Comparison of ENCODE assay signal across 8 cellular contexts in genomic region chr3:125212096-125212508, GRCh38. TPM values are rescaled to one million over a fixed set of nuclear protein-coding genes. Genes with fewer than 3 reads are reported as not detected.
A peak's percentile ranks its signal among the peaks of the same experiment; 100 is the strongest.
DNase-seq lines count a peak whose midpoint lies in the region; ATAC-seq, FAIRE-seq and TF ChIP-seq lines count a peak whose summit lies in the region.

No MANE protein-coding gene starts in this region.

- peaks cover 33% of the 10 kb centered on the region for H3K27me3 Mint-ChIP-seq in activated B cell treated with CpG ODN at 0.5 μM for 24 hours

- H3K27me3 ChIP-seq in right atrium auricular region = peaks cover 5 to 7% of the 10 kb centered on the region in 2 donors

- peak; percentile 10 for ATAC-seq in activated B cell treated with CpG ODN at 0.5 μM for 24 hours (ENCODE audit: low read depth)

- H3K27ac Mint-ChIP-seq in activated B cell treated with CpG ODN at 0.5 μM for 24 hours = no peak overlapping the region

- H3K9me3 ChIP-seq in right atrium auricular region = no peaks in the 10 kb centered on the region

- H3K27ac ChIP-seq in right atrium auricular region = no peak overlapping the region

- no peaks in the 10 kb centered on the region for H3K36me3 ChIP-seq in right atrium auricular region

- H3K4me1 Mint-ChIP-seq in activated B cell treated with CpG ODN at 0.5 μM for 24 hours = peaks cover 9% of the 10 kb centered on the region

- CTCF ChIA-PET in activated B cell treated with CpG ODN at 0.5 μM for 24 hours (lab: Charles Lee) = no interaction called here

- intact Hi-C loops in activated B cell treated with CpG ODN at 0.5 μM for 24 hours (cut with micrococcal nuclease) = loop anchor here (5.0 kb wide), 1 partner anchor 155 kb away; the partner anchor contains the start of gene HEG1

- FAIRE-seq in GM12892 (lab: Jason Lieb, UNC) = no peak

- H3K36me3 Mint-ChIP-seq in activated B cell treated with CpG ODN at 0.5 μM for 24 hours (ENCODE audit: low read depth) = no peaks in the 10 kb centered on the region

- peaks cover 0 to 16% of the 10 kb centered on the region in 2 donors for H3K4me1 ChIP-seq in right atrium auricular region

- H3K4me3 ChIP-seq in right atrium auricular region = peak overlapping the region; percentile 49 to 58
- peak overlapping the region; percentile 61 for H3K4me3 ChIP-seq in retinal pigment epithelial cell (ENCODE audit: low read length)

- TF ChIP-seq POLR2A in GM12892 (IDR thresholded peaks at IDR 0.05; ENCODE audit: low read depth, low read length) = no peak

- TF ChIP-seq CTCF in GM13977 (IDR thresholded peaks at IDR 0.05; ENCODE audit: extremely low read depth, insufficient read depth, missing control alignments) (no peak), activated B cell treated with CpG ODN at 0.5 μM for 24 hours (IDR thresholded peaks at IDR 0.05) (no peak), right atrium auricular region (IDR thresholded peaks at IDR 0.05) (no peak), retinal pigment epithelial cell (conservative IDR thresholded peaks at IDR 0.05; ENCODE audit: low read depth, low read length) (no peak)

- DNase-seq in GM13977 (ENCODE audit: low spot score) (peak; percentile 42), activated B cell treated with CpG ODN at 0.5 μM for 24 hours (no peak), right atrium auricular region (ENCODE audit: low spot score) (no peak), retinal pigment epithelial cell (ENCODE audit: low read depth) (no peak), GM12892 (ENCODE audit: insufficient read length) (no peak), cerebellar cortex (ENCODE audit: low spot score) (no peak), SIG-M5 (lab: John Stamatoyannopoulos, UW) (no peak), NCI-H345 (lab: John Stamatoyannopoulos, UW) (no peak)

- H3K9me3 Mint-ChIP-seq in activated B cell treated with CpG ODN at 0.5 μM for 24 hours = no peaks in the 10 kb centered on the region

- H3K4me3 Mint-ChIP-seq in activated B cell treated with CpG ODN at 0.5 μM for 24 hours = peak overlapping the region; percentile 57

- in situ Hi-C loops in GM13977 (cut with MboI; ENCODE audit: low pct_unique_long_range_greater_than_20kb, low sequenced_read_pairs, unreplicated experiment) = no loop called here

- POLR2A ChIA-PET in activated B cell treated with CpG ODN at 0.5 μM for 24 hours (lab: Charles Lee) = no interaction called here

RNA-seq across cellular contexts. Expression of gene SLC12A8, which starts 0.4 kb away (rescaled TPM):
- total RNA-seq in activated B cell treated with CpG ODN at 0.5 μM for 24 hours = 0.58 and 0.81 TPM in 2 replicates
- 1 to 10 TPM; 1.1 to 1.9 TPM for total RNA-seq in right atrium auricular region
- polyA plus RNA-seq in GM12892 (2012; ENCODE audit: missing spikeins) = 54.1 TPM
